Comparison of ENCODE assay signal across 14 cellular contexts in genomic region chr17:41781404-41782110, GRCh38. TPM values are rescaled to one million over a fixed set of nuclear protein-coding genes. Genes with fewer than 3 reads are reported as not detected.
A peak's percentile ranks its signal among the peaks of the same experiment; 100 is the strongest.
DNase-seq lines count a peak whose midpoint lies in the region; ATAC-seq, FAIRE-seq and TF ChIP-seq lines count a peak whose summit lies in the region.
"Had no signal": no experiment of that assay in that cellular context is flagged by ENCODE, and none has a peak within 500 bp of the region (broad histone marks: within the 10 kb centered on the region; RNA-seq: fewer than 3 reads in every experiment).

No MANE protein-coding gene starts in this region.

- H3K27ac ChIP-seq in IMR-90 (ENCODE audit: insufficient read depth, low read length) (0 out of 2 replicates have a peak overlapping the region, but pooled peaks have one; percentile 2), colonic mucosa (peak overlapping the region; percentile 18), layer of hippocampus (ENCODE audit: low read depth, low read length) (peak overlapping the region; percentile 36), smooth muscle cell (ENCODE audit: low read depth) (peak overlapping the region; percentile 50)

- no peak overlapping the region for H3K56ac ChIP-seq in IMR-90 (ENCODE audit: extremely low read depth, insufficient read depth, low read length)

- H3K9me3 ChIP-seq in IMR-90 (ENCODE audit: control insufficient read depth, insufficient read depth, low read length) (no peaks in the 10 kb centered on the region), colonic mucosa (no peaks in the 10 kb centered on the region), smooth muscle cell (replicated peaks; ENCODE audit: low read depth) (no peaks in the 10 kb centered on the region)
- H3K9me3 ChIP-seq: BE2C had no signal

- BruUV-seq in IMR-90 (replicated peaks; lab: Mats Ljungman, UMichigan): no TSS peak

- H3K36me3 ChIP-seq in IMR-90 (ENCODE audit: control insufficient read depth, insufficient read depth, low read length) (0 out of 2 replicates have a peak, but pooled peaks cover 2% of the 10 kb centered on the region), colonic mucosa (no peaks in the 10 kb centered on the region), smooth muscle cell (ENCODE audit: low read depth) (no peaks in the 10 kb centered on the region)
- H3K36me3 ChIP-seq: BE2C had no signal

- ATAC-seq in IMR-90 (ENCODE audit: low read depth) (no peak), HG02610 (IDR thresholded peaks at IDR 0.05; ENCODE audit: unreplicated experiment) (no peak)

- H2BK20ac ChIP-seq in IMR-90 (ENCODE audit: low read depth, low read length): no peak overlapping the region

- no peak overlapping the region for H2BK15ac ChIP-seq in IMR-90 (ENCODE audit: low read depth, low read length)

- TF ChIP-seq POLR2A in IMR-90 (IDR thresholded peaks at IDR 0.05; ENCODE audit: low read depth, low read length) (no peak), GM12891 (IDR thresholded peaks at IDR 0.05; ENCODE audit: low read depth, low read length) (no peak), erythroblast (IDR thresholded peaks at IDR 0.05; ENCODE audit: low read length) (no peak)

- WGBS in IMR-90 (ENCODE audit: extremely low coverage in 2 of 2, insufficient read length in 1 of 2), 2 experiments: 91% methylated on average over 6 of the region's 13 CpGs; no CpG with 5 or more reads in 1 of the 2 experiments
- 72% methylated on average over 13 of the region's 13 CpGs for WGBS in smooth muscle cell (ENCODE audit: low lambda C conversion rate)

- DNase-seq in IMR-90: no peak
- no peak for DNase-seq in colonic mucosa
- DNase-seq in smooth muscle cell (lab: John Stamatoyannopoulos, UW; ENCODE audit: unreplicated experiment): no peak
- no peak for DNase-seq in DMS53 (lab: John Stamatoyannopoulos, UW)
- no peak for DNase-seq in GM12891 (ENCODE audit: insufficient read length, low spot score)
- no peak for DNase-seq in erythroblast (lab: John Stamatoyannopoulos, UW)
- DNase-seq: aorta, BE2C, GDM1, NCI-H510A, SHP77 had no signal

- H3K4me3 ChIP-seq in IMR-90 (ENCODE audit: insufficient read depth, low read depth, low read length): no peak overlapping the region
- H3K4me3 ChIP-seq in colonic mucosa: no peak overlapping the region
- no peak overlapping the region for H3K4me3 ChIP-seq in smooth muscle cell

- H2BK120ac ChIP-seq in IMR-90 (ENCODE audit: low read depth, low read length): no peak overlapping the region; the same call in 1 of the 2 replicates

- peaks cover 6 to 66% of the 10 kb centered on the region in 2 experiments; a peak in 3 of 4 replicates for H3K79me1 ChIP-seq in IMR-90 (ENCODE audit: low read depth in 1 of 2, low read length in 2 of 2)

- H3K23ac ChIP-seq in IMR-90 (ENCODE audit: low read depth, low read length): no peak overlapping the region

- no peak overlapping the region; a peak in 1 of 4 replicates for H4K8ac ChIP-seq in IMR-90 (ENCODE audit: low read depth in 2 of 2, low read length in 2 of 2)

- H2AK9ac ChIP-seq in IMR-90 (replicated peaks; ENCODE audit: low read depth, low read length, poor library complexity): no peak overlapping the region

- H3K27me3 ChIP-seq in IMR-90 (ENCODE audit: control insufficient read depth, insufficient read depth, low read length): no peaks in the 10 kb centered on the region
- no peaks in the 10 kb centered on the region for H3K27me3 ChIP-seq in colonic mucosa
- no peaks in the 10 kb centered on the region for H3K27me3 ChIP-seq in layer of hippocampus (ENCODE audit: control insufficient read depth, insufficient read depth, low read length)
- no peaks in the 10 kb centered on the region for H3K27me3 ChIP-seq in smooth muscle cell (ENCODE audit: low read depth)
- H3K27me3 ChIP-seq: BE2C had no signal

- no peak overlapping the region; the same call in 1 of the 2 replicates for H3K4me2 ChIP-seq in IMR-90 (ENCODE audit: low read depth, low read length)
- H3K4me2 ChIP-seq in smooth muscle cell: peak overlapping the region; percentile 85

- dilution Hi-C loops in IMR-90 (cut with HindIII; ENCODE audit: low sequenced_read_pairs, unreplicated experiment): no loop called here

- no peak for FAIRE-seq in GM12891 (lab: Jason Lieb, UNC)

- H3K4me1 ChIP-seq in IMR-90 (ENCODE audit: control insufficient read depth, insufficient read depth, low read length) (peaks cover 30% of the 10 kb centered on the region), colonic mucosa (peaks cover 19% of the 10 kb centered on the region), smooth muscle cell (ENCODE audit: low read depth) (peaks cover 39% of the 10 kb centered on the region)

- H2AFZ ChIP-seq in IMR-90 (replicated peaks; ENCODE audit: low read length, poor library complexity) (no peak overlapping the region), smooth muscle cell (ENCODE audit: low read depth) (no peak overlapping the region)

- H3K4ac ChIP-seq in IMR-90 (ENCODE audit: low read depth, low read length): no peak overlapping the region; the same call in 1 of the 2 replicates

- no peak overlapping the region for H4K5ac ChIP-seq in IMR-90 (ENCODE audit: low read depth, low read length)

- peaks cover 30% of the 10 kb centered on the region for H4K20me1 ChIP-seq in IMR-90 (ENCODE audit: insufficient read depth, low read length)
- H4K20me1 ChIP-seq in smooth muscle cell (ENCODE audit: low read depth): peaks cover 84% of the 10 kb centered on the region

- no peak overlapping the region for H3K9ac ChIP-seq in IMR-90 (ENCODE audit: low read depth, low read length)
- H3K9ac ChIP-seq in colonic mucosa (ENCODE audit: low read depth in 2 of 2, low read length in 2 of 2): peak overlapping the region in 1 of 2 donors; percentile 51
- H3K9ac ChIP-seq in smooth muscle cell (ENCODE audit: low read depth): no peak overlapping the region

- H3K18ac ChIP-seq in IMR-90 (ENCODE audit: low read depth, low read length): no peak overlapping the region

- CTCF ChIA-PET in IMR-90 (lab: Yijun Ruan, JAX): no interaction called here

- intact Hi-C loops in IMR-90 (cut with micrococcal nuclease) (no loop called here), colonic mucosa (cut with DNase I) (no loop called here)

- POLR2A ChIA-PET in IMR-90 (lab: Charles Lee; ENCODE audit: unreplicated experiment): interaction anchor here (1.3 kb wide), 1 partner anchor 35 kb away, joined by 3 read pairs; no protein-coding TSS in a partner anchor

- TF ChIP-seq RAD21 in IMR-90 (IDR thresholded peaks at IDR 0.05; ENCODE audit: low read length): no peak

- H4K91ac ChIP-seq in IMR-90 (ENCODE audit: insufficient read depth, low read depth, low read length): no peak overlapping the region

- in situ Hi-C loops in IMR-90 (cut with MboI; ENCODE audit: low sequenced_read_pairs): no loop called here

- H2BK5ac ChIP-seq in IMR-90 (ENCODE audit: low read depth, low read length, poor library complexity, severe bottlenecking): no peak overlapping the region

- H3F3A ChIP-seq in smooth muscle cell (ENCODE audit: low read depth): peaks cover 11% of the 10 kb centered on the region

- peaks cover 11% of the 10 kb centered on the region for H3K9me1 ChIP-seq in IMR-90 (ENCODE audit: insufficient read depth, low read length)

- H3K14ac ChIP-seq in IMR-90 (replicated peaks; ENCODE audit: low read depth, low read length): no peak overlapping the region; the same call in 1 of the 2 replicates

- no peak overlapping the region for H2AK5ac ChIP-seq in IMR-90 (ENCODE audit: low read depth, low read length)

- peaks cover 67% of the 10 kb centered on the region for H3K79me2 ChIP-seq in smooth muscle cell (ENCODE audit: low read depth)

- TF ChIP-seq CTCF in IMR-90 (conservative IDR thresholded peaks at IDR 0.05; ENCODE audit: low read depth, low read length) (no peak), colonic mucosa (IDR thresholded peaks at IDR 0.05) (no peak), smooth muscle cell (IDR thresholded peaks at IDR 0.05; ENCODE audit: borderline replicate concordance, insufficient read depth, poor library complexity, severe bottlenecking) (no peak)

RNA-seq across cellular contexts. Expression of gene JUP, which starts 5.0 kb away (rescaled TPM):
- 12.9 and 14.7 TPM in 2 replicates for total RNA-seq in IMR-90 (2012; rRNA removed)
- polyA plus RNA-seq in IMR-90 (2012; rRNA removed): 27.3 and 28.4 TPM in 2 replicates
- 14.0 and 35.6 TPM in 2 replicates for polyA plus RNA-seq in IMR-90 (2012; cell fraction: cytosol; rRNA removed)
- polyA plus RNA-seq in IMR-90 (2012; cell fraction: nucleus; rRNA removed; ENCODE audit: low replicate concordance): 17.9 and 32.0 TPM in 2 replicates
- 100 to 1,000 TPM; 317 to 353 TPM for total RNA-seq in colonic mucosa
- 167 and 238 TPM in 2 replicates for total RNA-seq in smooth muscle cell
- 124 and 277 TPM in 2 replicates for polyA plus RNA-seq in smooth muscle cell
- 21.3 TPM for polyA plus RNA-seq in GM12891 (2012; ENCODE audit: low read depth, missing spikeins)

RNA-seq across cellular contexts. Expression of gene P3H4, which starts 30.2 kb away (rescaled TPM):
- total RNA-seq in IMR-90 (2012; rRNA removed) (21.5 and 22.2 TPM in 2 replicates), colonic mucosa (10 to 100 TPM in 1 of 2 donors, 1 to 10 TPM in 1; 8.5 to 16.7 TPM), smooth muscle cell (77.4 and 98.6 TPM in 2 replicates)
- polyA plus RNA-seq in IMR-90 (2012; rRNA removed) (66.7 and 76.9 TPM in 2 replicates), smooth muscle cell (149 and 186 TPM in 2 replicates)
- 97.5 and 103 TPM in 2 replicates for polyA plus RNA-seq in IMR-90 (2012; cell fraction: cytosol; rRNA removed)
- polyA plus RNA-seq in IMR-90 (2012; cell fraction: nucleus; rRNA removed; ENCODE audit: low replicate concordance): 24.6 and 46.5 TPM in 2 replicates
- polyA plus RNA-seq in GM12891 (2012; ENCODE audit: low read depth, missing spikeins): 0.19 TPM

RNA-seq across cellular contexts. Expression of gene FKBP10, which starts 31.2 kb away (rescaled TPM):
- total RNA-seq in IMR-90 (2012; rRNA removed): 156 and 170 TPM in 2 replicates
- 984 and 1,083 TPM in 2 replicates for polyA plus RNA-seq in IMR-90 (2012; rRNA removed)
- polyA plus RNA-seq in IMR-90 (2012; cell fraction: cytosol; rRNA removed): 808 and 968 TPM in 2 replicates
- 1,533 and 3,276 TPM in 2 replicates for polyA plus RNA-seq in IMR-90 (2012; cell fraction: nucleus; rRNA removed; ENCODE audit: low replicate concordance)
- 10 to 100 TPM; 10.3 to 12.8 TPM for total RNA-seq in colonic mucosa
- total RNA-seq in smooth muscle cell: 603 and 724 TPM in 2 replicates
- polyA plus RNA-seq in smooth muscle cell: 253 and 289 TPM in 2 replicates
- polyA plus RNA-seq in GM12891 (2012; ENCODE audit: low read depth, missing spikeins): 1.1 TPM

RNA-seq across cellular contexts. Expression of gene HAP1, which starts 47.1 kb away (rescaled TPM):
- total RNA-seq in IMR-90 (2012; rRNA removed) (under 0.01 TPM in 1 of 2 replicates, not detected in the other), colonic mucosa (under 1 TPM; 0.10 to 0.53 TPM), smooth muscle cell (0.04 and 0.36 TPM in 2 replicates)
- polyA plus RNA-seq in IMR-90 (2012; rRNA removed) (0.09 and 0.11 TPM in 2 replicates), smooth muscle cell (0.54 and 0.73 TPM in 2 replicates)
- 0.02 and 0.03 TPM in 2 replicates for polyA plus RNA-seq in IMR-90 (2012; cell fraction: cytosol; rRNA removed)
- 1.1 and 1.3 TPM in 2 replicates for polyA plus RNA-seq in IMR-90 (2012; cell fraction: nucleus; rRNA removed; ENCODE audit: low replicate concordance)
- polyA plus RNA-seq in GM12891 (2012; ENCODE audit: low read depth, missing spikeins): not detected
- total RNA-seq: urinary bladder had no signal
- polyA plus RNA-seq: aorta had no signal

RNA-seq across cellular contexts. Expression of gene NT5C3B, which starts 54.5 kb away (rescaled TPM):
- total RNA-seq in IMR-90 (2012; rRNA removed) (83.0 and 92.7 TPM in 2 replicates), colonic mucosa (10 to 100 TPM; 19.5 to 20.2 TPM), smooth muscle cell (38.4 and 46.8 TPM in 2 replicates)
- polyA plus RNA-seq in IMR-90 (2012; rRNA removed) (58.0 and 59.9 TPM in 2 replicates), smooth muscle cell (72.2 and 76.3 TPM in 2 replicates)
- polyA plus RNA-seq in IMR-90 (2012; cell fraction: cytosol; rRNA removed): 47.4 and 50.6 TPM in 2 replicates
- 45.6 and 79.0 TPM in 2 replicates for polyA plus RNA-seq in IMR-90 (2012; cell fraction: nucleus; rRNA removed; ENCODE audit: low replicate concordance)
- 24.8 TPM for polyA plus RNA-seq in GM12891 (2012; ENCODE audit: low read depth, missing spikeins)

Comparison
In these comparisons a context has a peak if more than half of its experiments do, and no peak if none do; other contexts are left out.
1. RNA of gene JUP, which starts 5.0 kb away (total RNA-seq): 317 to 353 TPM in colonic mucosa and 167 to 238 TPM in smooth muscle cell; 12.9 to 14.7 TPM in IMR-90; every median in the first group is over 10 times any median in the second.
2. RNA of gene FKBP10, which starts 31.2 kb away (total RNA-seq): 603 to 724 TPM in smooth muscle cell and 156 to 170 TPM in IMR-90; 10.3 to 12.8 TPM in colonic mucosa; every median in the first group is over 10 times any median in the second.
3. Peak in every context shown above with its lines, with median percentiles within 50 percentile points of each other: H3K27ac ChIP-seq.